ENCODE assay signal across 13 cellular contexts in the genomic region with DNA sequence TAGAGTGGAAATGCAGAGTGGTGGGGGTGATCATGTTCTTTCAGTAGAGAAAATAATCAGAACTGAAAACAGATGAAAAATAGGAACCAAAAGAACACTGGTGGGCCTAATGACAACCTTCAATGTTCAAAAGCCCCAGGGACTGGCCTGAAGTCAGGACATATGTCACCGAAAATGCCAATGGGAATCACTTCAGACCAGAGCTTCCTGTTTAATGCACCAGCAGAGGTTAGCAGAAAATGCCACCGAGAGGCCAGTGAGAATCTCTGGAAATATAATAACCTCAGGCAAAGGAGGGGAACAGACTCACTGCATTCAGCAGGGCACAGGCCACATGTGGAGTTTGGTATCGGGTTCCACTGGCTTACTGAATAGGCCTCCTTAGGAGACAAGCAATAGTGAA. TPM values are rescaled to one million over a fixed set of nuclear protein-coding genes. Genes with fewer than 3 reads are reported as not detected.
DNase-seq lines count a peak whose midpoint lies in the region; ATAC-seq and TF ChIP-seq lines count a peak whose summit lies in the region.
"Had no signal": no experiment of that assay in that cellular context is flagged by ENCODE, and none has a peak within 500 bp of the region (broad histone marks: within the 10 kb centered on the region; RNA-seq: fewer than 3 reads in every experiment).

No MANE protein-coding gene starts in this region.

- no peaks in the 10 kb centered on the region for H3K27me3 ChIP-seq in H9 (ENCODE audit: insufficient read depth, low read length)
- H3K27me3 ChIP-seq: left lung had no signal

- no peaks in the 10 kb centered on the region for H3K4me1 ChIP-seq in H9 (ENCODE audit: insufficient read depth, low read length)

- no peaks in the 10 kb centered on the region for H4K20me1 ChIP-seq in H9 (ENCODE audit: control insufficient read depth, insufficient read depth, insufficient read length)

- no peak overlapping the region for H2BK15ac ChIP-seq in H9 (ENCODE audit: low read depth, low read length)

- no peak overlapping the region for H3K18ac ChIP-seq in H9 (ENCODE audit: insufficient read length, low read depth, low read length)

- H3K56ac ChIP-seq in H9 (ENCODE audit: insufficient read length, low read depth, low read length) = no peak overlapping the region

- peak; percentile 51 for ATAC-seq in HG03045 (IDR thresholded peaks at IDR 0.05; ENCODE audit: unreplicated experiment)
- peak; percentile 47 for ATAC-seq in activated naive CD8-positive, alpha-beta T cell treated with anti-CD3 and anti-CD28 coated beads, Interleukin-2, amount 50 U/mL, for 24 hours
- ATAC-seq: esophagus mucosa, left lung had no signal

- DNase-seq in DMS 273 (lab: John Stamatoyannopoulos, UW; ENCODE audit: unreplicated experiment) (peak; percentile 37), DMS 273 treated with DMSO at 0.1 percent for 48 hours (lab: John Stamatoyannopoulos, UW) (no peak), HCEC 1CT (no peak), CD1c-positive myeloid dendritic cell (ENCODE audit: extremely low spot score) (no peak), H9 (no peak), NCI-H82 (lab: John Stamatoyannopoulos, UW) (no peak)
- no peak for DNase-seq in activated naive CD8-positive, alpha-beta T cell treated with anti-CD3 and anti-CD28 coated beads, Interleukin-2, amount 50 U/mL, for 24 hours
- DNase-seq: activated CD4-positive, alpha-beta memory T cell treated with anti-CD3 and anti-CD28 coated beads for 36 hours; left lung had no signal

- no peaks in the 10 kb centered on the region for H3K9me3 ChIP-seq in H9 (ENCODE audit: control insufficient read depth, low read depth, low read length)
- H3K9me3 ChIP-seq: left lung, prostate gland had no signal

- H3K27ac ChIP-seq in H9 (ENCODE audit: insufficient read length, low read depth, low read length) = no peak overlapping the region
- H3K27ac ChIP-seq: 22Rv1, left lung, prostate gland had no signal

- H2BK12ac ChIP-seq in H9 (ENCODE audit: insufficient read length, low read depth, low read length) = no peak overlapping the region

- no peaks in the 10 kb centered on the region for H3K36me3 Mint-ChIP-seq in activated naive CD8-positive, alpha-beta T cell treated with anti-CD3 and anti-CD28 coated beads, Interleukin-2, amount 50 U/mL, for 24 hours (ENCODE audit: low read depth)
- H3K36me3 Mint-ChIP-seq in H9 (ENCODE audit: insufficient read depth in 1 of 3, low read depth in 3 of 3) = peaks cover 11 to 25% (median 24%) of the 10 kb centered on the region in 3 experiments; a peak in 6 of 7 replicates
- H3K36me3 Mint-ChIP-seq: activated CD4-positive, alpha-beta memory T cell treated with anti-CD3 and anti-CD28 coated beads for 36 hours had no signal

- H3K4ac ChIP-seq in H9 (ENCODE audit: low read depth, low read length) = no peak overlapping the region

- no peak overlapping the region for H3K9ac ChIP-seq in H9 (ENCODE audit: extremely low read depth, insufficient read length, low read length)

- H2BK20ac ChIP-seq in H9 (ENCODE audit: low read depth, low read length, poor library complexity, severe bottlenecking) = no peak overlapping the region

- no peaks in the 10 kb centered on the region for H3K23me2 ChIP-seq in H9 (ENCODE audit: insufficient read length, low read depth, low read length, poor library complexity, severe bottlenecking)

- no peak overlapping the region for H4K5ac ChIP-seq in H9 (ENCODE audit: insufficient read length, low read depth, low read length)

- no peaks in the 10 kb centered on the region for H3K79me2 ChIP-seq in H9 (ENCODE audit: insufficient read depth, low read length)

- peaks cover 35% of the 10 kb centered on the region for H3K4me1 Mint-ChIP-seq in activated naive CD8-positive, alpha-beta T cell treated with anti-CD3 and anti-CD28 coated beads, Interleukin-2, amount 50 U/mL, for 24 hours
- peaks cover 19 to 23% of the 10 kb centered on the region in 2 experiments for H3K4me1 Mint-ChIP-seq in H9

- no CpG with 5 or more reads among the region's 3 CpGs for WGBS in H9 (ENCODE audit: extremely low coverage, insufficient read length, low lambda C conversion rate)

- H2BK120ac ChIP-seq in H9 (ENCODE audit: low read depth, low read length, poor library complexity, severe bottlenecking) = no peak overlapping the region

- H3K27me3 Mint-ChIP-seq in activated naive CD8-positive, alpha-beta T cell treated with anti-CD3 and anti-CD28 coated beads, Interleukin-2, amount 50 U/mL, for 24 hours = peaks cover 2% of the 10 kb centered on the region
- no peaks in the 10 kb centered on the region for H3K27me3 Mint-ChIP-seq in H9 (ENCODE audit: low read depth)
- H3K27me3 Mint-ChIP-seq: activated CD4-positive, alpha-beta memory T cell treated with anti-CD3 and anti-CD28 coated beads for 36 hours had no signal

- H4K91ac ChIP-seq in H9 (ENCODE audit: insufficient read length, low read depth, low read length) = no peak overlapping the region

- no peak for TF ChIP-seq CTCF in H9 (conservative IDR thresholded peaks at IDR 0.05)

- no peak overlapping the region for H3K14ac ChIP-seq in H9 (ENCODE audit: insufficient read depth, low read length)

- no peak overlapping the region for H2BK5ac ChIP-seq in H9 (ENCODE audit: insufficient read length, low read length)

- no peaks in the 10 kb centered on the region for H3K79me1 ChIP-seq in H9 (ENCODE audit: insufficient read depth, low read depth, low read length, poor library complexity, severe bottlenecking)

- no peak overlapping the region for H3K4me2 ChIP-seq in H9 (ENCODE audit: insufficient read depth, insufficient read length, low read length)

- H3K23ac ChIP-seq in H9 (ENCODE audit: insufficient read length, low read depth, low read length) = no peak overlapping the region

- peak overlapping the region; percentile 65 for H3K27ac Mint-ChIP-seq in activated naive CD8-positive, alpha-beta T cell treated with anti-CD3 and anti-CD28 coated beads, Interleukin-2, amount 50 U/mL, for 24 hours
- peak overlapping the region in 1 of 3 experiments; percentile 44; a peak in 2 of 7 replicates for H3K27ac Mint-ChIP-seq in H9
- H3K27ac Mint-ChIP-seq: activated CD4-positive, alpha-beta memory T cell treated with anti-CD3 and anti-CD28 coated beads for 36 hours had no signal

- H3T11ph ChIP-seq in H9 (ENCODE audit: low read length) = no peak overlapping the region

- no peak overlapping the region for H3K4me3 Mint-ChIP-seq in activated naive CD8-positive, alpha-beta T cell treated with anti-CD3 and anti-CD28 coated beads, Interleukin-2, amount 50 U/mL, for 24 hours
- no peak overlapping the region for H3K4me3 Mint-ChIP-seq in H9
- H3K4me3 Mint-ChIP-seq: activated CD4-positive, alpha-beta memory T cell treated with anti-CD3 and anti-CD28 coated beads for 36 hours had no signal

- no peak overlapping the region for H4K8ac ChIP-seq in H9 (replicated peaks; ENCODE audit: insufficient read length, low read depth, low read length)

- no peaks in the 10 kb centered on the region for H3K9me3 Mint-ChIP-seq in activated naive CD8-positive, alpha-beta T cell treated with anti-CD3 and anti-CD28 coated beads, Interleukin-2, amount 50 U/mL, for 24 hours
- no peaks in the 10 kb centered on the region for H3K9me3 Mint-ChIP-seq in H9
- H3K9me3 Mint-ChIP-seq: activated CD4-positive, alpha-beta memory T cell treated with anti-CD3 and anti-CD28 coated beads for 36 hours had no signal

- no peak overlapping the region for H2AK5ac ChIP-seq in H9 (ENCODE audit: insufficient read length, low read length)

- H2AFZ ChIP-seq in H9 (ENCODE audit: low read length) = no peak overlapping the region

RNA-seq across cellular contexts. Expression of a gene that starts 15.9 kb away (rescaled TPM):
- total RNA-seq in H9 (2021) = 4.3 and 4.9 TPM in 2 replicates
